Comparison of ENCODE assay signal across 1 cellular context in the genomic region with DNA sequence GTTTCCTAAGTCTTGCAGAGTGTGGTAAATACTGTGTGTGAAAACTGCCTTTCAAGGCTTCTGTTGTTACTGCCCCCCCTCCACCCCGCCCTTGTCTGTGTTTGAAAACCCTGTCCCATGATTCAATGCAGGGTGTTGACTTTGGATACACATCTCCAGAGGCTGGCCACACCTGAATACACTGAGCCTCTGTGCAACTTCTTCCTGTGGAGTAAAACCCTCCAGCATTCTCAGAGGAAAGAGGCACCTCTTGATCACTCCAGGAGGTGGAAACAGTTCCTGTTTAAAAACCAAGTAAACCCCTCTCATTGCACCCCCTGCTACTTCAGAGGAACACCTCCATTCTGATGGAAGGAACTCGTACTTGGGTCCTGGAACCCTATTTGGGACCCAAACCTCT.
TF ChIP-seq lines count a peak whose summit lies in the region.

No MANE protein-coding gene starts in this region.

TF ChIP-seq in HepG2, 621 proteins besides CTCF, POLR2A, EP300 and RAD21 (continued from another document and continues in another):
- TF ChIP-seq, protein P1, sequence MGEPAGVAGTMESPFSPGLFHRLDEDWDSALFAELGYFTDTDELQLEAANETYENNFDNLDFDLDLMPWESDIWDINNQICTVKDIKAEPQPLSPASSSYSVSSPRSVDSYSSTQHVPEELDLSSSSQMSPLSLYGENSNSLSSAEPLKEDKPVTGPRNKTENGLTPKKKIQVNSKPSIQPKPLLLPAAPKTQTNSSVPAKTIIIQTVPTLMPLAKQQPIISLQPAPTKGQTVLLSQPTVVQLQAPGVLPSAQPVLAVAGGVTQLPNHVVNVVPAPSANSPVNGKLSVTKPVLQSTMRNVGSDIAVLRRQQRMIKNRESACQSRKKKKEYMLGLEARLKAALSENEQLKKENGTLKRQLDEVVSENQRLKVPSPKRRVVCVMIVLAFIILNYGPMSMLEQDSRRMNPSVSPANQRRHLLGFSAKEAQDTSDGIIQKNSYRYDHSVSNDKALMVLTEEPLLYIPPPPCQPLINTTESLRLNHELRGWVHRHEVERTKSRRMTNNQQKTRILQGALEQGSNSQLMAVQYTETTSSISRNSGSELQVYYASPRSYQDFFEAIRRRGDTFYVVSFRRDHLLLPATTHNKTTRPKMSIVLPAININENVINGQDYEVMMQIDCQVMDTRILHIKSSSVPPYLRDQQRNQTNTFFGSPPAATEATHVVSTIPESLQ (CRISPR knock-in tag; conservative IDR thresholded peaks at IDR 0.05): no peak
- TF ChIP-seq, protein P2, sequence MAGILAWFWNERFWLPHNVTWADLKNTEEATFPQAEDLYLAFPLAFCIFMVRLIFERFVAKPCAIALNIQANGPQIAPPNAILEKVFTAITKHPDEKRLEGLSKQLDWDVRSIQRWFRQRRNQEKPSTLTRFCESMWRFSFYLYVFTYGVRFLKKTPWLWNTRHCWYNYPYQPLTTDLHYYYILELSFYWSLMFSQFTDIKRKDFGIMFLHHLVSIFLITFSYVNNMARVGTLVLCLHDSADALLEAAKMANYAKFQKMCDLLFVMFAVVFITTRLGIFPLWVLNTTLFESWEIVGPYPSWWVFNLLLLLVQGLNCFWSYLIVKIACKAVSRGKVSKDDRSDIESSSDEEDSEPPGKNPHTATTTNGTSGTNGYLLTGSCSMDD (CRISPR knock-in tag; IDR thresholded peaks at IDR 0.05): no peak
- no peak for TF ChIP-seq ZNF652 (CRISPR knock-in tag; IDR thresholded peaks at IDR 0.05; ENCODE audit: borderline replicate concordance, low read depth)
- no peak for TF ChIP-seq SRF (IDR thresholded peaks at IDR 0.05; ENCODE audit: low read depth, low read length)
- no peak for TF ChIP-seq RFX1 (IDR thresholded peaks at IDR 0.05)
- peak; percentile 57; the same call in 1 of the 2 replicates for TF ChIP-seq ZNF501 (CRISPR knock-in tag; IDR thresholded peaks at IDR 0.05)
- TF ChIP-seq, protein P3, sequence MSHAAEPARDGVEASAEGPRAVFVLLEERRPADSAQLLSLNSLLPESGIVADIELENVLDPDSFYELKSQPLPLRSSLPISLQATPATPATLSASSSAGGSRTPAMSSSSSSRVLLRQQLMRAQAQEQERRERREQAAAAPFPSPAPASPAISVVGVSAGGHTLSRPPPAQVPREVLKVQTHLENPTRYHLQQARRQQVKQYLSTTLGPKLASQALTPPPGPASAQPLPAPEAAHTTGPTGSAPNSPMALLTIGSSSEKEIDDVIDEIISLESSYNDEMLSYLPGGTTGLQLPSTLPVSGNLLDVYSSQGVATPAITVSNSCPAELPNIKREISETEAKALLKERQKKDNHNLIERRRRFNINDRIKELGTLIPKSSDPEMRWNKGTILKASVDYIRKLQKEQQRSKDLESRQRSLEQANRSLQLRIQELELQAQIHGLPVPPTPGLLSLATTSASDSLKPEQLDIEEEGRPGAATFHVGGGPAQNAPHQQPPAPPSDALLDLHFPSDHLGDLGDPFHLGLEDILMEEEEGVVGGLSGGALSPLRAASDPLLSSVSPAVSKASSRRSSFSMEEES (CRISPR knock-in tag; IDR thresholded peaks at IDR 0.05): 0 out of 2 replicates have a peak, but pooled peaks have one; percentile 34
- no peak for TF ChIP-seq MATR3 (CRISPR knock-in tag; IDR thresholded peaks at IDR 0.05)
- peak; percentile 84 for TF ChIP-seq FOXA3 (CRISPR knock-in tag; IDR thresholded peaks at IDR 0.05)
- TF ChIP-seq TGIF2 (CRISPR knock-in tag; IDR thresholded peaks at IDR 0.05): 0 out of 2 replicates have a peak, but pooled peaks have one; percentile 18
- peak; percentile 38; the same call in 1 of the 2 replicates for TF ChIP-seq SAP130 (CRISPR knock-in tag; IDR thresholded peaks at IDR 0.05; ENCODE audit: low read depth)
- TF ChIP-seq EZH2 (conservative IDR thresholded peaks at IDR 0.05; ENCODE audit: low read depth, low read length): no peak
- TF ChIP-seq, protein P4, sequence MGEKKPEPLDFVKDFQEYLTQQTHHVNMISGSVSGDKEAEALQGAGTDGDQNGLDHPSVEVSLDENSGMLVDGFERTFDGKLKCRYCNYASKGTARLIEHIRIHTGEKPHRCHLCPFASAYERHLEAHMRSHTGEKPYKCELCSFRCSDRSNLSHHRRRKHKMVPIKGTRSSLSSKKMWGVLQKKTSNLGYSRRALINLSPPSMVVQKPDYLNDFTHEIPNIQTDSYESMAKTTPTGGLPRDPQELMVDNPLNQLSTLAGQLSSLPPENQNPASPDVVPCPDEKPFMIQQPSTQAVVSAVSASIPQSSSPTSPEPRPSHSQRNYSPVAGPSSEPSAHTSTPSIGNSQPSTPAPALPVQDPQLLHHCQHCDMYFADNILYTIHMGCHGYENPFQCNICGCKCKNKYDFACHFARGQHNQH (CRISPR knock-in tag; IDR thresholded peaks at IDR 0.05): no peak
- TF ChIP-seq ZNF615 (CRISPR knock-in tag; IDR thresholded peaks at IDR 0.05; ENCODE audit: borderline replicate concordance): no peak
- no peak for TF ChIP-seq KDM2A (CRISPR knock-in tag; IDR thresholded peaks at IDR 0.05; ENCODE audit: borderline replicate concordance, low read depth)
- TF ChIP-seq RBAK (CRISPR knock-in tag; IDR thresholded peaks at IDR 0.05): no peak
- TF ChIP-seq ZNF44 (CRISPR knock-in tag; IDR thresholded peaks at IDR 0.05): no peak
- TF ChIP-seq JDP2 (CRISPR knock-in tag; IDR thresholded peaks at IDR 0.05; ENCODE audit: borderline replicate concordance): no peak
- no peak for TF ChIP-seq ZNF678 (CRISPR knock-in tag; IDR thresholded peaks at IDR 0.05)
- TF ChIP-seq, protein P5, sequence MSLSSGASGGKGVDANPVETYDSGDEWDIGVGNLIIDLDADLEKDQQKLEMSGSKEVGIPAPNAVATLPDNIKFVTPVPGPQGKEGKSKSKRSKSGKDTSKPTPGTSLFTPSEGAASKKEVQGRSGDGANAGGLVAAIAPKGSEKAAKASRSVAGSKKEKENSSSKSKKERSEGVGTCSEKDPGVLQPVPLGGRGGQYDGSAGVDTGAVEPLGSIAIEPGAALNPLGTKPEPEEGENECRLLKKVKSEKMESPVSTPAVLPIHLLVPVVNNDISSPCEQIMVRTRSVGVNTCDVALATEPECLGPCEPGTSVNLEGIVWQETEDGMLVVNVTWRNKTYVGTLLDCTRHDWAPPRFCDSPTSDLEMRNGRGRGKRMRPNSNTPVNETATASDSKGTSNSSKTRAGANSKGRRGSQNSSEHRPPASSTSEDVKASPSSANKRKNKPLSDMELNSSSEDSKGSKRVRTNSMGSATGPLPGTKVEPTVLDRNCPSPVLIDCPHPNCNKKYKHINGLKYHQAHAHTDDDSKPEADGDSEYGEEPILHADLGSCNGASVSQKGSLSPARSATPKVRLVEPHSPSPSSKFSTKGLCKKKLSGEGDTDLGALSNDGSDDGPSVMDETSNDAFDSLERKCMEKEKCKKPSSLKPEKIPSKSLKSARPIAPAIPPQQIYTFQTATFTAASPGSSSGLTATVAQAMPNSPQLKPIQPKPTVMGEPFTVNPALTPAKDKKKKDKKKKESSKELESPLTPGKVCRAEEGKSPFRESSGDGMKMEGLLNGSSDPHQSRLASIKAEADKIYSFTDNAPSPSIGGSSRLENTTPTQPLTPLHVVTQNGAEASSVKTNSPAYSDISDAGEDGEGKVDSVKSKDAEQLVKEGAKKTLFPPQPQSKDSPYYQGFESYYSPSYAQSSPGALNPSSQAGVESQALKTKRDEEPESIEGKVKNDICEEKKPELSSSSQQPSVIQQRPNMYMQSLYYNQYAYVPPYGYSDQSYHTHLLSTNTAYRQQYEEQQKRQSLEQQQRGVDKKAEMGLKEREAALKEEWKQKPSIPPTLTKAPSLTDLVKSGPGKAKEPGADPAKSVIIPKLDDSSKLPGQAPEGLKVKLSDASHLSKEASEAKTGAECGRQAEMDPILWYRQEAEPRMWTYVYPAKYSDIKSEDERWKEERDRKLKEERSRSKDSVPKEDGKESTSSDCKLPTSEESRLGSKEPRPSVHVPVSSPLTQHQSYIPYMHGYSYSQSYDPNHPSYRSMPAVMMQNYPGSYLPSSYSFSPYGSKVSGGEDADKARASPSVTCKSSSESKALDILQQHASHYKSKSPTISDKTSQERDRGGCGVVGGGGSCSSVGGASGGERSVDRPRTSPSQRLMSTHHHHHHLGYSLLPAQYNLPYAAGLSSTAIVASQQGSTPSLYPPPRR (CRISPR knock-in tag; IDR thresholded peaks at IDR 0.05; ENCODE audit: borderline replicate concordance): no peak
- TF ChIP-seq ZFX (CRISPR knock-in tag; IDR thresholded peaks at IDR 0.05; ENCODE audit: low read depth): no peak
- TF ChIP-seq, protein P6, sequence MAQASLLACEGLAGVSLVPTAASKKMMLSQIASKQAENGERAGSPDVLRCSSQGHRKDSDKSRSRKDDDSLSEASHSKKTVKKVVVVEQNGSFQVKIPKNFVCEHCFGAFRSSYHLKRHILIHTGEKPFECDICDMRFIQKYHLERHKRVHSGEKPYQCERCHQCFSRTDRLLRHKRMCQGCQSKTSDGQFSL (CRISPR knock-in tag; IDR thresholded peaks at IDR 0.05): peak; percentile 53; the same call in 1 of the 2 replicates
- TF ChIP-seq, protein P7, sequence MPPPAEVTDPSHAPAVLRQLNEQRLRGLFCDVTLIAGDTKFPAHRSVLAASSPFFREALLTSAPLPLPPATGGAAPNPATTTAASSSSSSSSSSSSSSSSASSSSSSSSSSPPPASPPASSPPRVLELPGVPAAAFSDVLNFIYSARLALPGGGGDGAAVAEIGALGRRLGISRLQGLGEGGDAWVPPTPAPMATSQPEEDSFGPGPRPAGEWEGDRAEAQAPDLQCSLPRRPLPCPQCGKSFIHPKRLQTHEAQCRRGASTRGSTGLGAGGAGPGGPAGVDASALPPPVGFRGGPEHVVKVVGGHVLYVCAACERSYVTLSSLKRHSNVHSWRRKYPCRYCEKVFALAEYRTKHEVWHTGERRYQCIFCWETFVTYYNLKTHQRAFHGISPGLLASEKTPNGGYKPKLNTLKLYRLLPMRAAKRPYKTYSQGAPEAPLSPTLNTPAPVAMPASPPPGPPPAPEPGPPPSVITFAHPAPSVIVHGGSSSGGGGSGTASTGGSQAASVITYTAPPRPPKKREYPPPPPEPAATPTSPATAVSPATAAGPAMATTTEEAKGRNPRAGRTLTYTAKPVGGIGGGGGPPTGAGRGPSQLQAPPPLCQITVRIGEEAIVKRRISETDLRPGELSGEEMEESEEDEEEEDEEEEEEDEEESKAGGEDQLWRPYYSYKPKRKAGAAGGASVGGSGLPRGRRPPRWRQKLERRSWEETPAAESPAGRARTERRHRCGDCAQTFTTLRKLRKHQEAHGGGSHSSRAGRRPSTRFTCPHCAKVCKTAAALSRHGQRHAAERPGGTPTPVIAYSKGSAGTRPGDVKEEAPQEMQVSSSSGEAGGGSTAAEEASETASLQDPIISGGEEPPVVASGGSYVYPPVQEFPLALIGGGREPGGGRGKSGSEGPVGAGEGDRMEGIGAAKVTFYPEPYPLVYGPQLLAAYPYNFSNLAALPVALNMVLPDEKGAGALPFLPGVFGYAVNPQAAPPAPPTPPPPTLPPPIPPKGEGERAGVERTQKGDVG (CRISPR knock-in tag; IDR thresholded peaks at IDR 0.05; ENCODE audit: borderline replicate concordance): no peak
- no peak for TF ChIP-seq ZNF354B (CRISPR knock-in tag; IDR thresholded peaks at IDR 0.05)
- TF ChIP-seq, protein P8, sequence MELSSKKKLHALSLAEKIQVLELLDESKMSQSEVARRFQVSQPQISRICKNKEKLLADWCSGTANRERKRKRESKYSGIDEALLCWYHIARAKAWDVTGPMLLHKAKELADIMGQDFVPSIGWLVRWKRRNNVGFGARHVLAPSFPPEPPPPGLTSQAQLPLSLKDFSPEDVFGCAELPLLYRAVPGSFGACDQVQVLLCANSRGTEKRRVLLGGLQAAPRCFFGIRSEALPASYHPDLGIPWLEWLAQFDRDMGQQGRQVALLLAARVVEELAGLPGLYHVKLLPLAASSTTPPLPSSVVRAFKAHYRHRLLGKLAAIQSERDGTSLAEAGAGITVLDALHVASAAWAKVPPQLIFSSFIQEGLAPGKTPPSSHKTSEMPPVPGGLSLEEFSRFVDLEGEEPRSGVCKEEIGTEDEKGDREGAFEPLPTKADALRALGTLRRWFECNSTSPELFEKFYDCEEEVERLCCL (CRISPR knock-in tag; IDR thresholded peaks at IDR 0.05; ENCODE audit: borderline replicate concordance): no peak
- TF ChIP-seq, protein P9, sequence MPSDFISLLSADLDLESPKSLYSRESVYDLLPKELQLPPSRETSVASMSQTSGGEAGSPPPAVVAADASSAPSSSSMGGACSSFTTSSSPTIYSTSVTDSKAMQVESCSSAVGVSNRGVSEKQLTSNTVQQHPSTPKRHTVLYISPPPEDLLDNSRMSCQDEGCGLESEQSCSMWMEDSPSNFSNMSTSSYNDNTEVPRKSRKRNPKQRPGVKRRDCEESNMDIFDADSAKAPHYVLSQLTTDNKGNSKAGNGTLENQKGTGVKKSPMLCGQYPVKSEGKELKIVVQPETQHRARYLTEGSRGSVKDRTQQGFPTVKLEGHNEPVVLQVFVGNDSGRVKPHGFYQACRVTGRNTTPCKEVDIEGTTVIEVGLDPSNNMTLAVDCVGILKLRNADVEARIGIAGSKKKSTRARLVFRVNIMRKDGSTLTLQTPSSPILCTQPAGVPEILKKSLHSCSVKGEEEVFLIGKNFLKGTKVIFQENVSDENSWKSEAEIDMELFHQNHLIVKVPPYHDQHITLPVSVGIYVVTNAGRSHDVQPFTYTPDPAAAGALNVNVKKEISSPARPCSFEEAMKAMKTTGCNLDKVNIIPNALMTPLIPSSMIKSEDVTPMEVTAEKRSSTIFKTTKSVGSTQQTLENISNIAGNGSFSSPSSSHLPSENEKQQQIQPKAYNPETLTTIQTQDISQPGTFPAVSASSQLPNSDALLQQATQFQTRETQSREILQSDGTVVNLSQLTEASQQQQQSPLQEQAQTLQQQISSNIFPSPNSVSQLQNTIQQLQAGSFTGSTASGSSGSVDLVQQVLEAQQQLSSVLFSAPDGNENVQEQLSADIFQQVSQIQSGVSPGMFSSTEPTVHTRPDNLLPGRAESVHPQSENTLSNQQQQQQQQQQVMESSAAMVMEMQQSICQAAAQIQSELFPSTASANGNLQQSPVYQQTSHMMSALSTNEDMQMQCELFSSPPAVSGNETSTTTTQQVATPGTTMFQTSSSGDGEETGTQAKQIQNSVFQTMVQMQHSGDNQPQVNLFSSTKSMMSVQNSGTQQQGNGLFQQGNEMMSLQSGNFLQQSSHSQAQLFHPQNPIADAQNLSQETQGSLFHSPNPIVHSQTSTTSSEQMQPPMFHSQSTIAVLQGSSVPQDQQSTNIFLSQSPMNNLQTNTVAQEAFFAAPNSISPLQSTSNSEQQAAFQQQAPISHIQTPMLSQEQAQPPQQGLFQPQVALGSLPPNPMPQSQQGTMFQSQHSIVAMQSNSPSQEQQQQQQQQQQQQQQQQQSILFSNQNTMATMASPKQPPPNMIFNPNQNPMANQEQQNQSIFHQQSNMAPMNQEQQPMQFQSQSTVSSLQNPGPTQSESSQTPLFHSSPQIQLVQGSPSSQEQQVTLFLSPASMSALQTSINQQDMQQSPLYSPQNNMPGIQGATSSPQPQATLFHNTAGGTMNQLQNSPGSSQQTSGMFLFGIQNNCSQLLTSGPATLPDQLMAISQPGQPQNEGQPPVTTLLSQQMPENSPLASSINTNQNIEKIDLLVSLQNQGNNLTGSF (CRISPR knock-in tag; IDR thresholded peaks at IDR 0.05): no peak
- TF ChIP-seq JUNB (CRISPR knock-in tag; IDR thresholded peaks at IDR 0.05; ENCODE audit: borderline replicate concordance): no peak
- no peak for TF ChIP-seq KMT2B (CRISPR knock-in tag; IDR thresholded peaks at IDR 0.05)
- TF ChIP-seq, protein P10, sequence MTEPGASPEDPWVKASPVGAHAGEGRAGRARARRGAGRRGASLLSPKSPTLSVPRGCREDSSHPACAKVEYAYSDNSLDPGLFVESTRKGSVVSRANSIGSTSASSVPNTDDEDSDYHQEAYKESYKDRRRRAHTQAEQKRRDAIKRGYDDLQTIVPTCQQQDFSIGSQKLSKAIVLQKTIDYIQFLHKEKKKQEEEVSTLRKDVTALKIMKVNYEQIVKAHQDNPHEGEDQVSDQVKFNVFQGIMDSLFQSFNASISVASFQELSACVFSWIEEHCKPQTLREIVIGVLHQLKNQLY (CRISPR knock-in tag; IDR thresholded peaks at IDR 0.05): no peak
- TF ChIP-seq BRD4 (CRISPR knock-in tag; IDR thresholded peaks at IDR 0.05): no peak
- no peak for TF ChIP-seq SMC3 (IDR thresholded peaks at IDR 0.05; ENCODE audit: low read length)
- no peak for TF ChIP-seq ZNF766 (CRISPR knock-in tag; IDR thresholded peaks at IDR 0.05; ENCODE audit: borderline replicate concordance)
